In genomic region chr15:58423858-58424608, GRCh38 we compare ENCODE assay signal across 23 cellular contexts. TPM values are rescaled to one million over a fixed set of nuclear protein-coding genes. Genes with fewer than 3 reads are reported as not detected.
DNase-seq lines count a peak whose midpoint lies in the region; ATAC-seq and TF ChIP-seq lines count a peak whose summit lies in the region.
"Had no signal": no experiment of that assay in that cellular context is flagged by ENCODE, and none has a peak within 500 bp of the region (broad histone marks: within the 10 kb centered on the region; RNA-seq: fewer than 3 reads in every experiment).

No MANE protein-coding gene starts in this region.

- intact Hi-C loops in activated naive CD4-positive, alpha-beta T cell treated with anti-CD3 and anti-CD28 coated beads for 36 hours (cut with micrococcal nuclease) = loop anchor here (5.0 to 10.0 kb wide), 3 partner anchors 48 to 159 kb away; no protein-coding TSS in a partner anchor
- intact Hi-C loops in MCF 10A (cut with micrococcal nuclease) = no loop called here

- no peak for TF ChIP-seq CTCF in foreskin fibroblast (IDR thresholded peaks at IDR 0.05; ENCODE audit: low read depth, low read length)
- TF ChIP-seq CTCF in MCF 10A (IDR thresholded peaks at IDR 0.05; ENCODE audit: unreplicated experiment) = no peak

- no TSS peak for BruUV-seq in MCF 10A (replicated peaks; lab: Mats Ljungman, UMichigan)

- H3K27ac Mint-ChIP-seq in activated naive CD4-positive, alpha-beta T cell treated with anti-CD3 and anti-CD28 coated beads for 36 hours = no peak overlapping the region
- H3K27ac Mint-ChIP-seq in stimulated activated naive CD8-positive, alpha-beta T cell treated with anti-CD3 and anti-CD28 coated beads, Interleukin-15, amount 100 ng/mL, for 72 hours = no peak overlapping the region
- no peak overlapping the region for H3K27ac Mint-ChIP-seq in MCF 10A (ENCODE audit: low read depth, unreplicated experiment)
- H3K27ac Mint-ChIP-seq: CD8-positive, alpha-beta T cell; immature natural killer cell had no signal

- no peaks in the 10 kb centered on the region for H3K27me3 Mint-ChIP-seq in activated naive CD4-positive, alpha-beta T cell treated with anti-CD3 and anti-CD28 coated beads for 36 hours (ENCODE audit: low read depth)
- no peaks in the 10 kb centered on the region for H3K27me3 Mint-ChIP-seq in stimulated activated naive CD8-positive, alpha-beta T cell treated with anti-CD3 and anti-CD28 coated beads, Interleukin-15, amount 100 ng/mL, for 72 hours
- no peaks in the 10 kb centered on the region for H3K27me3 Mint-ChIP-seq in MCF 10A (ENCODE audit: insufficient read depth, unreplicated experiment)
- H3K27me3 Mint-ChIP-seq: naive thymus-derived CD8-positive, alpha-beta T cell had no signal

- H3K4me3 ChIP-seq in foreskin fibroblast (ENCODE audit: low read depth in 1 of 2, low read length in 2 of 2) = no peak overlapping the region
- H3K4me3 ChIP-seq: esophagus squamous epithelium, heart right ventricle had no signal

- POLR2A ChIA-PET in MCF 10A (lab: Yijun Ruan, JAX) = no interaction called here

- CTCF ChIA-PET in activated naive CD4-positive, alpha-beta T cell treated with anti-CD3 and anti-CD28 coated beads for 36 hours (lab: Charles Lee) = no interaction called here
- CTCF ChIA-PET in MCF 10A (lab: Yijun Ruan, JAX) = no interaction called here

- H3K9me3 Mint-ChIP-seq in activated naive CD4-positive, alpha-beta T cell treated with anti-CD3 and anti-CD28 coated beads for 36 hours = no peaks in the 10 kb centered on the region
- H3K9me3 Mint-ChIP-seq in stimulated activated naive CD8-positive, alpha-beta T cell treated with anti-CD3 and anti-CD28 coated beads, Interleukin-15, amount 100 ng/mL, for 72 hours = no peaks in the 10 kb centered on the region
- H3K9me3 Mint-ChIP-seq in MCF 10A (ENCODE audit: unreplicated experiment) = no peaks in the 10 kb centered on the region
- H3K9me3 Mint-ChIP-seq: CD8-positive, alpha-beta T cell; immature natural killer cell; naive thymus-derived CD8-positive, alpha-beta T cell had no signal

- ATAC-seq in stimulated activated naive CD8-positive, alpha-beta T cell treated with anti-CD3 and anti-CD28 coated beads, Interleukin-15, amount 100 ng/mL, for 72 hours = peak; percentile 77
- ATAC-seq: CD8-positive, alpha-beta T cell had no signal

- peaks cover 20% of the 10 kb centered on the region for H3K4me1 Mint-ChIP-seq in activated naive CD4-positive, alpha-beta T cell treated with anti-CD3 and anti-CD28 coated beads for 36 hours (ENCODE audit: low read depth)
- H3K4me1 Mint-ChIP-seq in stimulated activated naive CD8-positive, alpha-beta T cell treated with anti-CD3 and anti-CD28 coated beads, Interleukin-15, amount 100 ng/mL, for 72 hours = peaks cover 40% of the 10 kb centered on the region
- H3K4me1 Mint-ChIP-seq in MCF 10A (ENCODE audit: insufficient read depth, unreplicated experiment) = no peaks in the 10 kb centered on the region
- H3K4me1 Mint-ChIP-seq: immature natural killer cell had no signal

- peak; percentile 44 for DNase-seq in activated naive CD4-positive, alpha-beta T cell treated with anti-CD3 and anti-CD28 coated beads for 36 hours
- DNase-seq in activated naive CD4-positive, alpha-beta T cell treated with anti-CD3 and anti-CD28 coated beads, Interleukin-2, amount 50 U/mL, for 16 hours = no peak
- DNase-seq in RPMI7951 (ENCODE audit: low read depth) (peak; percentile 61), foreskin fibroblast (peak; percentile 38 to 76), NAMALWA (ENCODE audit: low spot score) (no peak), MCF 10A (ENCODE audit: unreplicated experiment) (no peak), GDM1 (lab: John Stamatoyannopoulos, UW) (no peak)
- peak in 1 of 2 donors; percentile 32 for DNase-seq in stimulated activated naive CD8-positive, alpha-beta T cell treated with anti-CD3 and anti-CD28 coated beads, Interleukin-15, amount 100 ng/mL, for 72 hours
- DNase-seq: activated CD8-positive, alpha-beta memory T cell treated with anti-CD3 and anti-CD28 coated beads, Interleukin-2, amount 50 U/mL, for 48 hours; activated gamma-delta T cell treated with Interleukin-2 at 50 U/mL for 16 hours; CD8-positive, alpha-beta T cell; effector CD8-positive, alpha-beta T cell; esophagus squamous epithelium; GOT3; heart right ventricle; immature natural killer cell; Kasumi-1; naive thymus-derived CD8-positive, alpha-beta T cell; NCI-H1105; NCI-H69; stimulated activated CD4-positive, alpha-beta T cell treated with anti-CD3 and anti-CD28 coated beads, Interleukin-2, amount 100 ng/mL, for 48 hours had no signal

- H3K4me3 Mint-ChIP-seq in activated naive CD4-positive, alpha-beta T cell treated with anti-CD3 and anti-CD28 coated beads for 36 hours = no peak overlapping the region
- H3K4me3 Mint-ChIP-seq in stimulated activated naive CD8-positive, alpha-beta T cell treated with anti-CD3 and anti-CD28 coated beads, Interleukin-15, amount 100 ng/mL, for 72 hours = no peak overlapping the region
- H3K4me3 Mint-ChIP-seq in MCF 10A (ENCODE audit: unreplicated experiment) = no peak overlapping the region
- H3K4me3 Mint-ChIP-seq: CD8-positive, alpha-beta T cell; immature natural killer cell; naive thymus-derived CD8-positive, alpha-beta T cell had no signal

- H3K36me3 Mint-ChIP-seq in activated naive CD4-positive, alpha-beta T cell treated with anti-CD3 and anti-CD28 coated beads for 36 hours (ENCODE audit: low read depth) = no peaks in the 10 kb centered on the region
- H3K36me3 Mint-ChIP-seq in MCF 10A (ENCODE audit: insufficient read depth, unreplicated experiment) = no peaks in the 10 kb centered on the region
- H3K36me3 Mint-ChIP-seq: CD8-positive, alpha-beta T cell had no signal

RNA-seq across cellular contexts. Expression of gene LIPC, which starts 7.8 kb away (rescaled TPM):
- total RNA-seq in activated naive CD4-positive, alpha-beta T cell treated with anti-CD3 and anti-CD28 coated beads for 36 hours = under 1 TPM; 0.14 to 0.47 TPM
- total RNA-seq in RPMI7951 (2014; rRNA removed; shearing (Covaris generic)) = not detected in 2 replicates
- not detected in 2 replicates for total RNA-seq in MCF 10A (2022)
- total RNA-seq: chondrocyte, HT-29 had no signal

Comparison
In these comparisons a context has a peak if more than half of its experiments do, and no peak if none do; other contexts are left out.
1. DNase-seq: peak in activated naive CD4-positive, alpha-beta T cell treated with anti-CD3 and anti-CD28 coated beads for 36 hours (single experiment), RPMI7951 (single experiment) and foreskin fibroblast (2 of 2); none in activated naive CD4-positive, alpha-beta T cell treated with anti-CD3 and anti-CD28 coated beads, Interleukin-2, amount 50 U/mL, for 16 hours (single experiment), NAMALWA (single experiment), MCF 10A (single experiment) and GDM1 (single experiment).